Comparison of ENCODE assay signal across 17 cellular contexts in genomic region chr22:49284931-49285330, GRCh38.
DNase-seq lines count a peak whose midpoint lies in the region; ATAC-seq and TF ChIP-seq lines count a peak whose summit lies in the region.
"Had no signal": no experiment of that assay in that cellular context is flagged by ENCODE, and none has a peak within 500 bp of the region (broad histone marks: within the 10 kb centered on the region; RNA-seq: fewer than 3 reads in every experiment).

No MANE protein-coding gene starts in this region.

- peak; percentile 24 for DNase-seq in CD14-positive monocyte (ENCODE audit: low spot score)
- peak; percentile 18 for DNase-seq in RWPE2 (ENCODE audit: low spot score)
- peak; percentile 46 for DNase-seq in posterior vena cava (ENCODE audit: low spot score)
- no peak for DNase-seq in NCI-H2029 (lab: John Stamatoyannopoulos, UW)
- no peak for DNase-seq in substantia nigra (lab: John Stamatoyannopoulos, UW)
- DNase-seq: 8988T; ACHN; BE2C; C1 segment of cervical spinal cord; Caco-2; Calu3; CD4-positive, alpha-beta T cell; CD8-positive, alpha-beta T cell; DMS79 treated with DMSO at 0.1 percent for 48 hours; GF-D8 had no signal

- H3K27ac ChIP-seq in RWPE2 (ENCODE audit: poor library complexity, severe bottlenecking), result no peak overlapping the region
- H3K27ac ChIP-seq in substantia nigra (ENCODE audit: low read depth, low read length, poor library complexity, severe bottlenecking), result no peak overlapping the region
- H3K27ac ChIP-seq: BLaER1 had no signal

- H3K4me3 ChIP-seq in RWPE2 (ENCODE audit: severe bottlenecking), result no peak overlapping the region
- H3K4me3 ChIP-seq: BLaER1 had no signal

- peaks cover 0 to 10% (median 5%) of the 10 kb centered on the region in 7 donors for H3K9me3 Mint-ChIP-seq in CD14-positive monocyte

- no peaks in the 10 kb centered on the region for H3K9me3 ChIP-seq in RWPE2 (ENCODE audit: severe bottlenecking)
- H3K9me3 ChIP-seq: BE2C, BLaER1 had no signal

- no peaks in the 10 kb centered on the region for H3K4me1 Mint-ChIP-seq in CD14-positive monocyte

- no peaks in the 10 kb centered on the region for H3K36me3 ChIP-seq in RWPE2 (ENCODE audit: low read depth)
- H3K36me3 ChIP-seq: BE2C, BLaER1 had no signal

- H3K27ac Mint-ChIP-seq in CD14-positive monocyte, result no peak overlapping the region
- H3K27ac Mint-ChIP-seq: CD4-positive, alpha-beta T cell; CD8-positive, alpha-beta T cell had no signal

- H3K4me3 Mint-ChIP-seq in CD14-positive monocyte, result no peak overlapping the region
- H3K4me3 Mint-ChIP-seq: CD4-positive, alpha-beta T cell; CD8-positive, alpha-beta T cell had no signal

- H3K27me3 Mint-ChIP-seq in CD14-positive monocyte (ENCODE audit: low read depth in 3 of 3), result peaks cover 3 to 10% (median 5%) of the 10 kb centered on the region in 3 donors

- no peak for TF ChIP-seq CTCF in CD14-positive monocyte (IDR thresholded peaks at IDR 0.05)
- no peak for TF ChIP-seq CTCF in RWPE2 (IDR thresholded peaks at IDR 0.05; ENCODE audit: poor library complexity, severe bottlenecking)

- no peaks in the 10 kb centered on the region for H3K4me1 ChIP-seq in RWPE2 (ENCODE audit: insufficient read depth, poor library complexity, severe bottlenecking)
- H3K4me1 ChIP-seq: BE2C, BLaER1, Caco-2 had no signal

- intact Hi-C loops in CD14-positive monocyte (cut with micrococcal nuclease) (no loop called here), posterior vena cava (cut with DNase I) (no loop called here)

- ATAC-seq in RWPE2 (ENCODE audit: low read depth) (no peak), HG02852 (IDR thresholded peaks at IDR 0.05; ENCODE audit: unreplicated experiment) (no peak)
- ATAC-seq: CD8-positive, alpha-beta T cell had no signal

- H3K36me3 Mint-ChIP-seq in CD14-positive monocyte, result no peaks in the 10 kb centered on the region
- H3K36me3 Mint-ChIP-seq: CD8-positive, alpha-beta T cell had no signal

- H3K27me3 ChIP-seq in RWPE2 (ENCODE audit: insufficient read depth, poor library complexity, severe bottlenecking), result no peaks in the 10 kb centered on the region
- H3K27me3 ChIP-seq: BE2C, BLaER1 had no signal

Comparison
In these comparisons a context has a peak if more than half of its experiments do, and no peak if none do; other contexts are left out.
1. DNase-seq: peak in CD14-positive monocyte (single experiment), RWPE2 (single experiment) and posterior vena cava (single experiment); none in NCI-H2029 (single experiment) and substantia nigra (0 of 49).